Comparison of ENCODE assay signal across 7 cellular contexts in genomic region chr13:32650705-32651311, GRCh38.
A peak's percentile ranks its signal among the peaks of the same experiment; 100 is the strongest.
DNase-seq lines count a peak whose midpoint lies in the region; TF ChIP-seq lines count a peak whose summit lies in the region.

No MANE protein-coding gene starts in this region.

- WGBS in liver = 20% methylated on average over 3 of the region's 3 CpGs

- peaks cover 0 to 2% (median under 1%) of the 10 kb centered on the region in 4 donors for H3K36me3 ChIP-seq in liver (ENCODE audit: control insufficient read depth in 4 of 4, insufficient read depth in 3 of 4, low read depth in 1 of 4, low read length in 3 of 4)

- H3K4me1 Mint-ChIP-seq in HFFc6 (ENCODE audit: low read depth) = peaks cover 22% of the 10 kb centered on the region

- peaks cover 26% of the 10 kb centered on the region for H3K36me3 Mint-ChIP-seq in HFFc6 (ENCODE audit: low read depth)

- no peak overlapping the region for H3K27ac ChIP-seq in VCaP
- H3K27ac ChIP-seq in liver (ENCODE audit: low read depth in 1 of 2, low read length in 2 of 2) = no peak overlapping the region

- H3K4me3 Mint-ChIP-seq in HFFc6 = no peak overlapping the region

- peaks cover 0 to 7% (median 1%) of the 10 kb centered on the region in 4 donors for H3K4me1 ChIP-seq in liver (ENCODE audit: control insufficient read depth in 4 of 4, insufficient read depth in 4 of 4, low read length in 3 of 4)

- H3K4me3 ChIP-seq in liver (ENCODE audit: low read depth in 1 of 3, low read length in 3 of 3) = no peak overlapping the region

- peaks cover 6% of the 10 kb centered on the region for H3K9me3 Mint-ChIP-seq in HFFc6

- peak; percentile 46 for DNase-seq in HFFc6
- peak; percentile 2 for DNase-seq in NCI-H1694 (lab: John Stamatoyannopoulos, UW)
- peak; percentile 23 for DNase-seq in cerebellum (ENCODE audit: low spot score)
- peak; percentile 20 for DNase-seq in stimulated activated CD8-positive, alpha-beta memory T cell treated with anti-CD3 and anti-CD28 coated beads, Interleukin-2, amount 100 ng/mL, for 1 hour (ENCODE audit: low read depth in 2 of 2)

- peak; percentile 84 to 85 for TF ChIP-seq RAD21 in liver (IDR thresholded peaks at IDR 0.05)

- no peaks in the 10 kb centered on the region for H3K27me3 ChIP-seq in liver (ENCODE audit: control insufficient read depth in 4 of 4, insufficient read depth in 4 of 4, low read length in 3 of 4)

- H3K9me3 ChIP-seq in liver (ENCODE audit: control insufficient read depth in 4 of 4, low read length in 3 of 4) = no peaks in the 10 kb centered on the region

- peak overlapping the region; percentile 5; the same call in 1 of the 2 replicates for H3K27ac Mint-ChIP-seq in HFFc6

- H3K27me3 Mint-ChIP-seq in HFFc6 (ENCODE audit: insufficient read depth) = no peaks in the 10 kb centered on the region

- peak; percentile 76 for TF ChIP-seq CTCF in GM12874 (IDR thresholded peaks at IDR 0.05; ENCODE audit: insufficient read depth, low read depth, low read length)
- peak; percentile 87 for TF ChIP-seq CTCF in HFFc6 (IDR thresholded peaks at IDR 0.05)
- TF ChIP-seq CTCF in VCaP (conservative IDR thresholded peaks at IDR 0.05) = peak; percentile 86
- peak; percentile 77 for TF ChIP-seq CTCF in liver (IDR thresholded peaks at IDR 0.05; ENCODE audit: low read depth, low read length, missing input control)

- no peak overlapping the region for H3K9ac ChIP-seq in liver (ENCODE audit: low read depth in 1 of 2, low read length in 2 of 2)

TF ChIP-seq in liver, 16 proteins besides CTCF, POLR2A, EP300 and RAD21:
- TF ChIP-seq HNF4A (conservative IDR thresholded peaks at IDR 0.05) (peak in 1 of 2 donors; percentile 5), HNF4G (IDR thresholded peaks at IDR 0.05) (no peak), YY1 (IDR thresholded peaks at IDR 0.05) (peak; percentile 42)
